In genomic region chr7:867406-868188, GRCh38 we compare ENCODE assay signal across 1 cellular context.
TF ChIP-seq lines count a peak whose summit lies in the region.

No MANE protein-coding gene starts in this region.

TF ChIP-seq in SK-N-SH, 30 proteins besides CTCF, POLR2A, EP300 and RAD21 (continued from another document):
- TF ChIP-seq GABPA (IDR thresholded peaks at IDR 0.05; ENCODE audit: low read depth), result no peak
- no peak for TF ChIP-seq RCOR1 (IDR thresholded peaks at IDR 0.05; ENCODE audit: low read length)
- no peak for TF ChIP-seq FOXJ3 (CRISPR knock-in tag; IDR thresholded peaks at IDR 0.05)
- no peak for TF ChIP-seq ELF1 (IDR thresholded peaks at IDR 0.05)
TF ChIP-seq in SK-N-SH: peak in this region for 0.
